In genomic region chr5:62305358-62305714, GRCh38 we compare ENCODE assay signal across 8 cellular contexts. TPM values are rescaled to one million over a fixed set of nuclear protein-coding genes. Genes with fewer than 3 reads are reported as not detected.
DNase-seq lines count a peak whose midpoint lies in the region; ATAC-seq and TF ChIP-seq lines count a peak whose summit lies in the region.

No MANE protein-coding gene starts in this region.

- 0 out of 2 replicates have a peak overlapping the region, but pooled peaks have one; percentile 60 for H3K27ac Mint-ChIP-seq in WTC11
- peak overlapping the region; percentile 97 for H3K27ac Mint-ChIP-seq in stimulated activated naive B cell treated with anti-CD40 and anti-IgM and Interleukin-4, amounts not matched to agents 10 μg/mL and 1 μg/mL and 100 μg/mL, for 72 hours

- intact Hi-C loops in posterior vena cava (cut with DNase I): no loop called here

- 81% methylated on average over 4 of the region's 4 CpGs for WGBS in hepatocyte (ENCODE audit: low lambda C conversion rate, missing lambda C conversion rate)

- CTCF ChIA-PET in WTC11 (lab: Charles Lee): interaction anchor here (0.9 to 1.5 kb wide), 3 partner anchors 13 to 98 kb away, joined by 3 to 8 read pairs (median 6); partner anchors contain the start of gene DIMT1

- H3K36me3 Mint-ChIP-seq in WTC11: peaks cover 12% of the 10 kb centered on the region
- H3K36me3 Mint-ChIP-seq in stimulated activated naive B cell treated with anti-CD40 and anti-IgM and Interleukin-4, amounts not matched to agents 10 μg/mL and 1 μg/mL and 100 μg/mL, for 72 hours: peaks cover 18 to 24% of the 10 kb centered on the region in 2 donors

- H3K36me3 ChIP-seq in hepatocyte (replicated peaks; ENCODE audit: insufficient read depth, low read depth): no peaks in the 10 kb centered on the region

- H3K9me3 Mint-ChIP-seq in WTC11: no peaks in the 10 kb centered on the region
- H3K9me3 Mint-ChIP-seq in stimulated activated naive B cell treated with anti-CD40 and anti-IgM and Interleukin-4, amounts not matched to agents 10 μg/mL and 1 μg/mL and 100 μg/mL, for 72 hours: no peaks in the 10 kb centered on the region

- ATAC-seq in WTC11: no peak
- no peak for ATAC-seq in stimulated activated naive B cell treated with anti-CD40 and anti-IgM and Interleukin-4, amounts not matched to agents 10 μg/mL and 1 μg/mL and 100 μg/mL, for 72 hours (replicated peaks)

- no peaks in the 10 kb centered on the region for H3K27me3 ChIP-seq in hepatocyte

- H2AFZ ChIP-seq in hepatocyte: peak overlapping the region; percentile 87

- no peaks in the 10 kb centered on the region for H3K9me3 ChIP-seq in hepatocyte (ENCODE audit: low read depth)

- peaks cover 30% of the 10 kb centered on the region for H4K20me1 ChIP-seq in hepatocyte (ENCODE audit: insufficient read depth, poor library complexity, severe bottlenecking)

- peaks cover 40% of the 10 kb centered on the region for H3K79me2 ChIP-seq in hepatocyte

- POLR2A ChIA-PET in WTC11 (lab: Charles Lee): interaction anchor here (1.1 to 1.5 kb wide), 2 partner anchors 99 to 974 kb away, joined by 3 to 13 read pairs; partner anchors contain the start of genes DIMT1 and ZSWIM6

- H3K27ac ChIP-seq in hepatocyte: peak overlapping the region; percentile 100

- H3K27me3 Mint-ChIP-seq in WTC11 (ENCODE audit: low read depth): peaks cover 4% of the 10 kb centered on the region; the same call in 1 of the 2 replicates
- no peaks in the 10 kb centered on the region for H3K27me3 Mint-ChIP-seq in stimulated activated naive B cell treated with anti-CD40 and anti-IgM and Interleukin-4, amounts not matched to agents 10 μg/mL and 1 μg/mL and 100 μg/mL, for 72 hours

- peak overlapping the region; percentile 63 for H3K4me3 Mint-ChIP-seq in WTC11
- peak overlapping the region; percentile 80 to 87 for H3K4me3 Mint-ChIP-seq in stimulated activated naive B cell treated with anti-CD40 and anti-IgM and Interleukin-4, amounts not matched to agents 10 μg/mL and 1 μg/mL and 100 μg/mL, for 72 hours

- H3K4me3 ChIP-seq in hepatocyte: peak overlapping the region; percentile 26

- TF ChIP-seq CTCF in WTC11 (IDR thresholded peaks at IDR 0.05) (no peak), hepatocyte (IDR thresholded peaks at IDR 0.05; ENCODE audit: poor library complexity) (no peak)

- H3K9me2 ChIP-seq in hepatocyte (replicated peaks; ENCODE audit: insufficient read depth): no peaks in the 10 kb centered on the region

- H3K4me1 ChIP-seq in hepatocyte (ENCODE audit: insufficient read depth): peaks cover 10% of the 10 kb centered on the region

- peaks cover 37% of the 10 kb centered on the region for H3K4me1 Mint-ChIP-seq in WTC11
- peaks cover 28 to 31% of the 10 kb centered on the region in 2 donors for H3K4me1 Mint-ChIP-seq in stimulated activated naive B cell treated with anti-CD40 and anti-IgM and Interleukin-4, amounts not matched to agents 10 μg/mL and 1 μg/mL and 100 μg/mL, for 72 hours

- peak overlapping the region; percentile 80 for H3K4me2 ChIP-seq in hepatocyte

- DNase-seq in NOMO-1 treated with DMSO at 0.1 percent for 48 hours (lab: John Stamatoyannopoulos, UW; ENCODE audit: unreplicated experiment) (peak; percentile 12), NOMO-1 treated with dmso at 0.1 percent for 144 hours (lab: John Stamatoyannopoulos, UW; ENCODE audit: unreplicated experiment) (no peak), WTC11 (ENCODE audit: low spot score) (no peak), hepatocyte (ENCODE audit: low spot score) (no peak), superior temporal gyrus (ENCODE audit: extremely low spot score) (no peak), DMS 273 treated with DMSO at 0.1 percent for 48 hours (lab: John Stamatoyannopoulos, UW) (no peak), posterior vena cava (ENCODE audit: low spot score) (no peak)
- no peak for DNase-seq in stimulated activated naive B cell treated with anti-CD40 and anti-IgM and Interleukin-4, amounts not matched to agents 10 μg/mL and 1 μg/mL and 100 μg/mL, for 72 hours

TF ChIP-seq in WTC11, 78 proteins besides CTCF, POLR2A, EP300 and RAD21:
- TF ChIP-seq, protein P1, sequence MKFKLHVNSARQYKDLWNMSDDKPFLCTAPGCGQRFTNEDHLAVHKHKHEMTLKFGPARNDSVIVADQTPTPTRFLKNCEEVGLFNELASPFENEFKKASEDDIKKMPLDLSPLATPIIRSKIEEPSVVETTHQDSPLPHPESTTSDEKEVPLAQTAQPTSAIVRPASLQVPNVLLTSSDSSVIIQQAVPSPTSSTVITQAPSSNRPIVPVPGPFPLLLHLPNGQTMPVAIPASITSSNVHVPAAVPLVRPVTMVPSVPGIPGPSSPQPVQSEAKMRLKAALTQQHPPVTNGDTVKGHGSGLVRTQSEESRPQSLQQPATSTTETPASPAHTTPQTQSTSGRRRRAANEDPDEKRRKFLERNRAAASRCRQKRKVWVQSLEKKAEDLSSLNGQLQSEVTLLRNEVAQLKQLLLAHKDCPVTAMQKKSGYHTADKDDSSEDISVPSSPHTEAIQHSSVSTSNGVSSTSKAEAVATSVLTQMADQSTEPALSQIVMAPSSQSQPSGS (CRISPR knock-in tag; IDR thresholded peaks at IDR 0.05; ENCODE audit: borderline replicate concordance, low read depth): no peak
- TF ChIP-seq, protein P2, sequence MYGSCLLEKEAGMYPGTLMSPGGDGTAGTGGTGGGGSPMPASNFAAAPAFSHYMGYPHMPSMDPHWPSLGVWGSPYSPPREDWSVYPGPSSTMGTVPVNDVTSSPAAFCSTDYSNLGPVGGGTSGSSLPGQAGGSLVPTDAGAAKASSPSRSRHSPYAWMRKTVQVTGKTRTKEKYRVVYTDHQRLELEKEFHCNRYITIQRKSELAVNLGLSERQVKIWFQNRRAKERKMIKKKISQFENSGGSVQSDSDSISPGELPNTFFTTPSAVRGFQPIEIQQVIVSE (CRISPR knock-in tag; IDR thresholded peaks at IDR 0.05; ENCODE audit: borderline replicate concordance): no peak
- TF ChIP-seq RELA (CRISPR knock-in tag; IDR thresholded peaks at IDR 0.05; ENCODE audit: borderline replicate concordance): no peak
- no peak for TF ChIP-seq IRF2 (CRISPR knock-in tag; IDR thresholded peaks at IDR 0.05; ENCODE audit: borderline replicate concordance, low read depth)
- TF ChIP-seq ARID4B (CRISPR knock-in tag; IDR thresholded peaks at IDR 0.05; ENCODE audit: borderline replicate concordance): no peak

RNA-seq across cellular contexts. Expression of gene KIF2A, which starts 0.7 kb away (rescaled TPM):
- 68.0 to 77.8 TPM (median 72.6 TPM) in 3 replicates for total RNA-seq in WTC11 (2021)
- total RNA-seq in hepatocyte: 46.9 and 60.5 TPM in 2 replicates
- polyA plus RNA-seq in hepatocyte: 28.3 and 35.2 TPM in 2 replicates
- total RNA-seq in posterior vena cava: 10 to 100 TPM; 32.3 to 40.2 TPM
